8 cellular contexts compared by ENCODE assay signal in the genomic region with DNA sequence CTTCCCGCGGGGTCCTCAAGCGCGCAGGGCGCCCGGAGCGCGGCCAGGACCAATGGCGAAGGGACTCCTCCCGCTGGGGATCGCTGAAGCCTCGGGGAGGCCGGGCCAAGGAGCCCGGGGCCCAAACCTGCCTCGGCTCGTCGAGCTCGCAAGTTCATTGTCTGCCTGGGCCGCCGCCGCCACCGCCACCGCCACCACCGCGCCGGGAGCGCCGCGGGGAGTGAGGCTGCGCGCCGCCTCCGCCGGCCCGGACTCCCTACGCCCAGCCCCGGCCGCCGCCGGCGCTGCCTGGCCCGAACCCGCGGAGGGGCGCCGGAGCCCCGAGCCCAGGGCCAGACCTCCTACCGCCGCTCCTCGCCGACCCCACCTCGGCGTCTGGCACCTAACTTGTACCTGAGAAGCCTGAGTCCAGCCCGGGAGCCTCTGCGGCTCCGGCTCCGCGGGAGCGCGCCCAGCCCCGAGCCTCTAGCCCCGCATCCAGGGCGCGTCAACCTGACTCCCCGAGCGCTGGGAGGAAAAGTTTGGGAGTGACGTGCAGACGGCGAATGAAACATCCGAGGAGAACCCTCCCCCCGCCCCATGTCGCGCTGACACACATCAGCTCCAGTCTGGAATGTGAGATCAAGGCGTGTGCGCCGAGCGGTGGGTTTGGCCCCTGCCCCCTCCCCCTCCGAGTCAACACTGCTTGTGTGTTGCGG. TPM values are rescaled to one million over a fixed set of nuclear protein-coding genes. Genes with fewer than 3 reads are reported as not detected.
DNase-seq lines count a peak whose midpoint lies in the region; TF ChIP-seq lines count a peak whose summit lies in the region.

Gene CHST15, minus strand, starts transcription at position 523 of the 698 bp plus-strand sequence. CDS start 47,386 bp downstream, outside the sequence.

- TF ChIP-seq CTCF in adrenal gland (IDR thresholded peaks at IDR 0.05) (no peak), prostate gland (IDR thresholded peaks at IDR 0.05) (peak in 1 of 4 experiments; percentile 2)

- peak within 1 kb of the TSS; percentile 76 to 97 (median 80) for H3K27ac ChIP-seq in adrenal gland
- H3K27ac ChIP-seq in prostate gland: peak within 1 kb of the TSS; percentile 83 to 89

- H3K36me3 ChIP-seq in adrenal gland (replicated peaks in 1 of 2) (no peaks in the 10 kb centered on the region), prostate gland (no peaks in the 10 kb centered on the region)

- H3K4me1 ChIP-seq in adrenal gland (replicated peaks in 1 of 2) (peaks cover 7 to 20% of the 10 kb centered on the region in 2 donors), prostate gland (replicated peaks) (peaks cover 7% of the 10 kb centered on the region)

- H3K27me3 ChIP-seq in adrenal gland (no peaks in the 10 kb centered on the region), prostate gland (replicated peaks; ENCODE audit: insufficient read depth) (peaks cover 3% of the 10 kb centered on the region)

- peak; percentile 41 for DNase-seq in NCI-H146 (lab: John Stamatoyannopoulos, UW)
- no peak for DNase-seq in NCI-H146 treated with DMSO at 0.1 percent for 48 hours (lab: John Stamatoyannopoulos, UW; ENCODE audit: unreplicated experiment)
- DNase-seq in HS-5 (ENCODE audit: low read depth): peak; percentile 50
- DNase-seq in adrenal gland: peak; percentile 35 to 74 (median 51)
- DNase-seq in hepatic stellate cell (ENCODE audit: low spot score): peak; percentile 33
- peak; percentile 50 for DNase-seq in prostate gland (ENCODE audit: low spot score)
- DNase-seq in erythroblast (lab: John Stamatoyannopoulos, UW): no peak
- DNase-seq in activated gamma-delta T cell treated with Interleukin-2 at 50 U/mL for 16 hours: no peak

- intact Hi-C loops in adrenal gland (cut with DNase I): loop anchor here in 1 of 2 donors (10.0 kb wide), 1 partner anchor 292 kb away; no protein-coding TSS in a partner anchor
- intact Hi-C loops in prostate gland (cut with DNase I): loop anchor here (5.0 to 10.0 kb wide), 2 partner anchors 101 to 292 kb away; no protein-coding TSS in a partner anchor

- 0% methylated on average over 16 to 79 of the region's 79 CpGs for WGBS in adrenal gland, 4 donors
- under 1% methylated on average over 44 of the region's 79 CpGs for WGBS in prostate gland

- H3K4me3 ChIP-seq in adrenal gland (peak within 1 kb of the TSS in 2 of 4 donors; percentile 40 to 81), prostate gland (peak within 1 kb of the TSS; percentile 54 to 57)

- TF ChIP-seq POLR2A in adrenal gland (IDR thresholded peaks at IDR 0.05) (peak; percentile 21 to 53), prostate gland (IDR thresholded peaks at IDR 0.05) (peak; percentile 82), erythroblast (IDR thresholded peaks at IDR 0.05; ENCODE audit: low read length) (no peak)

- H3K9me3 ChIP-seq in adrenal gland (replicated peaks in 1 of 3): no peaks in the 10 kb centered on the region
- H3K9me3 ChIP-seq in prostate gland: no peaks in the 10 kb centered on the region

RNA-seq across cellular contexts. Expression of gene CHST15, which starts in this region (rescaled TPM):
- total RNA-seq in adrenal gland: 10 to 100 TPM; 24.0 to 54.5 (median 39.8) TPM
- 10 to 100 TPM in 1 of 3 donors, 1 to 10 TPM in 2; 5.2 to 15.7 (median 8.1) TPM for polyA plus RNA-seq in adrenal gland
- total RNA-seq in prostate gland: 10 to 100 TPM; 13.9 to 26.0 TPM

Comparison
In these comparisons a context has a peak if more than half of its experiments do, and no peak if none do; other contexts are left out.
1. DNase-seq: peak in NCI-H146 (single experiment), HS-5 (single experiment), adrenal gland (7 of 7), hepatic stellate cell (single experiment) and prostate gland (single experiment); none in NCI-H146 treated with DMSO at 0.1 percent for 48 hours (single experiment), erythroblast (0 of 2) and activated gamma-delta T cell treated with Interleukin-2 at 50 U/mL for 16 hours (single experiment).